1 cellular context compared by ENCODE assay signal in genomic region chr20:4920655-4921054, GRCh38.
TF ChIP-seq lines count a peak whose summit lies in the region.

No MANE protein-coding gene starts in this region.

TF ChIP-seq in SK-N-SH, 30 proteins besides CTCF, POLR2A, EP300 and RAD21:
- TF ChIP-seq REST (IDR thresholded peaks at IDR 0.05; ENCODE audit: low read depth, low read length) (no peak), SMC3 (IDR thresholded peaks at IDR 0.05; ENCODE audit: low read depth, low read length) (no peak), CHD2 (IDR thresholded peaks at IDR 0.05; ENCODE audit: low read length, partially characterized antibody) (peak; percentile 58), TCF12 (IDR thresholded peaks at IDR 0.05) (no peak), GATA2 (CRISPR knock-in tag; IDR thresholded peaks at IDR 0.05) (peak; percentile 89), FOXJ3 (CRISPR knock-in tag; IDR thresholded peaks at IDR 0.05) (0 out of 2 replicates have a peak, but pooled peaks have one; percentile 18)
